Comparison of ENCODE assay signal across 14 cellular contexts in the genomic region with DNA sequence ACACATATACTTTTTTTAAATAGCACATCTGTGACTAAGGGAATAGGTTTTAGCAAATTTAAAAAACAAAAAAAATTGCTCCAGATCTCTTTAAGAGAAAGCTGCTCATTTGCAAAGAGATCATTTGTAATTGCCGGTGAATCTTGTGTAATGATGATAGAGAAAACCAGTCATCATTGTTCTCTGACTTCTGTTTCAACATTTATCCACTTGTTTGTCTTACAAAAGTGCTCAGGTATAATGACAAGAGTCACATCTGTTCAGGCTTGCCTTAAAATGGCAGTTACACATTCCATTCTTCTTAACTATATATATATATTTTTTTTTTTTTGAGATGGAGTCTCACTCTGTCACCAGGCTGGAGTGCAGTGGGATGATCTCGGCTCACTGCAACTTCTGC.
DNase-seq lines count a peak whose midpoint lies in the region; ATAC-seq and TF ChIP-seq lines count a peak whose summit lies in the region.
"Had no signal": no experiment of that assay in that cellular context is flagged by ENCODE, and none has a peak within 500 bp of the region (broad histone marks: within the 10 kb centered on the region; RNA-seq: fewer than 3 reads in every experiment).

No MANE protein-coding gene starts in this region.

- H3K9me3 Mint-ChIP-seq in MCF 10A (ENCODE audit: unreplicated experiment), result no peaks in the 10 kb centered on the region

- intact Hi-C loops in MCF 10A (cut with micrococcal nuclease), result no loop called here
- intact Hi-C loops in breast epithelium (cut with DNase I; ENCODE audit: low total_unique reads), result no loop called here
- intact Hi-C loops in mammary epithelial cell (cut with micrococcal nuclease), result loop anchor here (1.0 to 5.0 kb wide), 2 partner anchors 164 to 280 kb away; a partner anchor contains a TSS
- intact Hi-C loops in sigmoid colon (cut with DNase I), result no loop called here

- no peaks in the 10 kb centered on the region for H3K79me2 ChIP-seq in mammary epithelial cell (ENCODE audit: insufficient read depth, low read length)

- peak overlapping the region; percentile 66 for H3K9ac ChIP-seq in mammary epithelial cell (ENCODE audit: insufficient read depth, low read length)
- H3K9ac ChIP-seq: BLaER1 treated with 17β-estradiol and CSF1 and Interleukin-3, amounts not matched to agents 10 nM and 100 nM; GM23248 had no signal

- H3K36me3 Mint-ChIP-seq in MCF 10A (ENCODE audit: insufficient read depth, unreplicated experiment), result peaks cover 5% of the 10 kb centered on the region

- in situ Hi-C loops in mammary epithelial cell (cut with MboI; ENCODE audit: low sequenced_read_pairs in 2 of 2), result loop anchor here (25.0 kb wide), 1 partner anchor 186 kb away; no protein-coding TSS in a partner anchor

- H3K4me1 ChIP-seq in breast epithelium (no peaks in the 10 kb centered on the region), mammary epithelial cell (ENCODE audit: insufficient read depth, low read length) (peaks cover 28% of the 10 kb centered on the region), foreskin keratinocyte (peaks cover 20% of the 10 kb centered on the region), sigmoid colon (peaks cover 0 to 30% (median 19%) of the 10 kb centered on the region in 4 donors)
- H3K4me1 ChIP-seq: BLaER1 treated with 17β-estradiol and CSF1 and Interleukin-3, amounts not matched to agents 10 nM and 100 nM had no signal

- peak overlapping the region; percentile 42 for H3K4me2 ChIP-seq in mammary epithelial cell (ENCODE audit: insufficient read depth, low read depth, low read length)
- H3K4me2 ChIP-seq: BLaER1 treated with 17β-estradiol and CSF1 and Interleukin-3, amounts not matched to agents 10 nM and 100 nM had no signal

- no peaks in the 10 kb centered on the region for H3K27me3 Mint-ChIP-seq in MCF 10A (ENCODE audit: insufficient read depth, unreplicated experiment)
- H3K27me3 Mint-ChIP-seq: CD4-positive, CD25-positive, alpha-beta regulatory T cell had no signal

- no peak overlapping the region for H2AFZ ChIP-seq in mammary epithelial cell (ENCODE audit: low read depth, low read length)
- H2AFZ ChIP-seq: GM23248 had no signal

- no peak overlapping the region for H3K27ac ChIP-seq in breast epithelium
- peak overlapping the region; percentile 93 for H3K27ac ChIP-seq in mammary epithelial cell (ENCODE audit: insufficient read depth, low read depth, low read length)
- peak overlapping the region; percentile 93 for H3K27ac ChIP-seq in foreskin keratinocyte
- no peak overlapping the region for H3K27ac ChIP-seq in sigmoid colon
- H3K27ac ChIP-seq: BLaER1 treated with 17β-estradiol and CSF1 and Interleukin-3, amounts not matched to agents 10 nM and 100 nM; GM23248 had no signal

- H4K20me1 ChIP-seq in mammary epithelial cell (ENCODE audit: insufficient read depth, low read length), result no peaks in the 10 kb centered on the region
- H4K20me1 ChIP-seq: BLaER1 treated with 17β-estradiol and CSF1 and Interleukin-3, amounts not matched to agents 10 nM and 100 nM had no signal

- TF ChIP-seq POLR2A in breast epithelium (IDR thresholded peaks at IDR 0.05) (no peak), sigmoid colon (IDR thresholded peaks at IDR 0.05) (no peak)

- no peaks in the 10 kb centered on the region for H3K36me3 ChIP-seq in breast epithelium
- no peaks in the 10 kb centered on the region for H3K36me3 ChIP-seq in mammary epithelial cell (ENCODE audit: insufficient read depth, low read length)
- no peaks in the 10 kb centered on the region for H3K36me3 ChIP-seq in sigmoid colon
- H3K36me3 ChIP-seq: BLaER1 treated with 17β-estradiol and CSF1 and Interleukin-3, amounts not matched to agents 10 nM and 100 nM had no signal

- H3K27me3 ChIP-seq in breast epithelium, result no peaks in the 10 kb centered on the region
- H3K27me3 ChIP-seq in mammary epithelial cell (ENCODE audit: insufficient read depth, low read length), result no peaks in the 10 kb centered on the region
- no peaks in the 10 kb centered on the region for H3K27me3 ChIP-seq in foreskin keratinocyte
- H3K27me3 ChIP-seq in sigmoid colon, result no peaks in the 10 kb centered on the region
- H3K27me3 ChIP-seq: BLaER1 treated with 17β-estradiol and CSF1 and Interleukin-3, amounts not matched to agents 10 nM and 100 nM had no signal

- ATAC-seq in foreskin keratinocyte, result peak; percentile 88
- no peak for ATAC-seq in GM18520 (IDR thresholded peaks at IDR 0.05; ENCODE audit: unreplicated experiment)
- ATAC-seq: HCT116 had no signal

- H3K4me3 ChIP-seq in breast epithelium, result no peak overlapping the region
- H3K4me3 ChIP-seq in mammary epithelial cell (replicated peaks in 1 of 3; ENCODE audit: insufficient read depth in 1 of 3, low read depth in 2 of 3, low read length in 3 of 3), result no peak overlapping the region
- H3K4me3 ChIP-seq in sigmoid colon, result no peak overlapping the region
- H3K4me3 ChIP-seq: BLaER1 treated with 17β-estradiol and CSF1 and Interleukin-3, amounts not matched to agents 10 nM and 100 nM; GM23248 had no signal

- TF ChIP-seq EP300 in sigmoid colon (IDR thresholded peaks at IDR 0.05), result no peak

- peak overlapping the region; percentile 84 for H3K27ac Mint-ChIP-seq in MCF 10A (ENCODE audit: low read depth, unreplicated experiment)
- H3K27ac Mint-ChIP-seq: CD4-positive, CD25-positive, alpha-beta regulatory T cell had no signal

- TF ChIP-seq CTCF in MCF 10A (IDR thresholded peaks at IDR 0.05; ENCODE audit: unreplicated experiment) (no peak), breast epithelium (IDR thresholded peaks at IDR 0.05) (no peak), mammary epithelial cell (conservative IDR thresholded peaks at IDR 0.05 in 1 of 2, IDR thresholded peaks at IDR 0.05 in 1 of 2; ENCODE audit: extremely low read depth in 1 of 2, insufficient read depth in 1 of 2, low read depth in 1 of 2, low read length in 2 of 2) (no peak), foreskin keratinocyte (conservative IDR thresholded peaks at IDR 0.05) (no peak), sigmoid colon (IDR thresholded peaks at IDR 0.05) (no peak)

- H3K4me1 Mint-ChIP-seq in MCF 10A (ENCODE audit: insufficient read depth, unreplicated experiment), result peaks cover 17% of the 10 kb centered on the region
- H3K4me1 Mint-ChIP-seq: CD4-positive, CD25-positive, alpha-beta regulatory T cell had no signal

- DNase-seq in MCF 10A (ENCODE audit: unreplicated experiment) (peak; percentile 80), breast epithelium (ENCODE audit: low spot score in 2 of 2) (no peak), mammary epithelial cell (peak; percentile 91), foreskin keratinocyte (peak; percentile 86 to 93), NCI-H226 (no peak), sigmoid colon (no peak), NCI-H1417 treated with DMSO at 0.1 percent for 48 hours (lab: John Stamatoyannopoulos, UW) (no peak)
- DNase-seq: ACHN; CD4-positive, CD25-positive, alpha-beta regulatory T cell; DMS53; GM23248 had no signal

- no peak overlapping the region for H3K4me3 Mint-ChIP-seq in MCF 10A (ENCODE audit: unreplicated experiment)
- H3K4me3 Mint-ChIP-seq: CD4-positive, CD25-positive, alpha-beta regulatory T cell had no signal

- H3K9me3 ChIP-seq in breast epithelium (no peaks in the 10 kb centered on the region), mammary epithelial cell (replicated peaks; ENCODE audit: insufficient read depth, low read length) (no peaks in the 10 kb centered on the region), sigmoid colon (no peaks in the 10 kb centered on the region)
- H3K9me3 ChIP-seq: BLaER1 treated with 17β-estradiol and CSF1 and Interleukin-3, amounts not matched to agents 10 nM and 100 nM had no signal

- 0% methylated on average over 2 of the region's 2 CpGs for WGBS in mammary epithelial cell (ENCODE audit: low coverage, missing lambda C conversion rate)
- 96% methylated on average over 2 of the region's 2 CpGs for WGBS in sigmoid colon, 2 donors

- POLR2A ChIA-PET in MCF 10A (lab: Yijun Ruan, JAX), result interaction anchor here (0.6 to 2.8 kb wide), 23 partner anchors 10 to 282 kb away, joined by 3 to 23 read pairs (median 4); a partner anchor contains a TSS

- CTCF ChIA-PET in MCF 10A (lab: Yijun Ruan, JAX) (interaction anchor here (0.6 to 1.0 kb wide), 2 partner anchors 110 to 227 kb away, joined by 3 to 4 read pairs; no protein-coding TSS in a partner anchor), mammary epithelial cell (lab: Charles Lee; ENCODE audit: low non-redundant PET) (no interaction called here)

- dilution Hi-C loops in mammary epithelial cell (cut with HindIII; ENCODE audit: low sequenced_read_pairs), result no loop called here

- no TSS peak for BruUV-seq in MCF 10A (replicated peaks; lab: Mats Ljungman, UMichigan)
- BruUV-seq in mammary epithelial cell (replicated peaks; lab: Mats Ljungman, UMichigan), result no TSS peak

Comparison
In these comparisons a context has a peak if more than half of its experiments do, and no peak if none do; other contexts are left out.
1. DNase-seq: peak in MCF 10A (single experiment), mammary epithelial cell (single experiment) and foreskin keratinocyte (2 of 2); none in breast epithelium (0 of 2), NCI-H226 (single experiment), sigmoid colon (single experiment) and NCI-H1417 treated with DMSO at 0.1 percent for 48 hours (single experiment).
2. H3K27ac ChIP-seq: peak in mammary epithelial cell (single experiment) and foreskin keratinocyte (single experiment); none in breast epithelium (0 of 2) and sigmoid colon (0 of 4).